1 cellular context compared by ENCODE assay signal in genomic region chr1:28928306-28928987, GRCh38.
TF ChIP-seq lines count a peak whose summit lies in the region.

No MANE protein-coding gene starts in this region.

TF ChIP-seq in K562, 482 proteins besides CTCF, POLR2A, EP300 and RAD21 (continued from another document):
- TF ChIP-seq NR4A1 (CRISPR knock-in tag; IDR thresholded peaks at IDR 0.05) (no peak), NR4A1 (tag; IDR thresholded peaks at IDR 0.05) (no peak), HBP1 (CRISPR knock-in tag; IDR thresholded peaks at IDR 0.05) (no peak), SMARCB1 (IDR thresholded peaks at IDR 0.05; ENCODE audit: insufficient read length, low read depth) (no peak), ETV1 (tag; conservative IDR thresholded peaks at IDR 0.05; ENCODE audit: low read depth) (peak; percentile 32; the same call in 1 of the 2 replicates), ZZZ3 (IDR thresholded peaks at IDR 0.05) (no peak), ZEB2 (IDR thresholded peaks at IDR 0.05) (peak; percentile 19; the same call in 1 of the 2 replicates), GTF3C2 (IDR thresholded peaks at IDR 0.05; ENCODE audit: borderline replicate concordance, extremely low read depth, insufficient read length) (no peak), TEAD1 (CRISPR knock-in tag; IDR thresholded peaks at IDR 0.05) (no peak; a peak in 1 of 4 replicates), NONO (IDR thresholded peaks at IDR 0.05; ENCODE audit: low read depth in 2 of 2, low read length in 1 of 2) (no peak), CBFA2T2 (conservative IDR thresholded peaks at IDR 0.05) (peak; percentile 70), MAZ (CRISPR knock-in tag; conservative IDR thresholded peaks at IDR 0.05 in 1 of 2, IDR thresholded peaks at IDR 0.05 in 1 of 2) (0 out of 4 replicates have a peak, but pooled peaks of 1 of the 2 experiments have one; percentile 21), CBX1 (IDR thresholded peaks at IDR 0.05; ENCODE audit: low read depth) (no peak), TRIM28 (IDR thresholded peaks at IDR 0.05) (no peak), TEAD4 (IDR thresholded peaks at IDR 0.05; ENCODE audit: low read length) (peak; percentile 75), TEAD4 (CRISPR knock-in tag; IDR thresholded peaks at IDR 0.05; ENCODE audit: borderline replicate concordance) (no peak), FOXP4 (CRISPR knock-in tag; IDR thresholded peaks at IDR 0.05; ENCODE audit: borderline replicate concordance) (no peak), STAT5A (IDR thresholded peaks at IDR 0.05; ENCODE audit: borderline replicate concordance, low read length) (peak; percentile 20; the same call in 1 of the 2 replicates), ATF3 (IDR thresholded peaks at IDR 0.05) (no peak), ATF3 (CRISPR knock-in tag; conservative IDR thresholded peaks at IDR 0.05) (no peak), NR2C2 (CRISPR knock-in tag; IDR thresholded peaks at IDR 0.05) (no peak), NR2C2 (tag; IDR thresholded peaks at IDR 0.05) (0 out of 2 replicates have a peak, but pooled peaks have one; percentile 27), GATAD2A (IDR thresholded peaks at IDR 0.05) (0 out of 2 replicates have a peak, but pooled peaks have one; percentile 5), FOXJ2 (tag; IDR thresholded peaks at IDR 0.05) (peak; percentile 62; the same call in 1 of the 2 replicates)
